In the genomic region with DNA sequence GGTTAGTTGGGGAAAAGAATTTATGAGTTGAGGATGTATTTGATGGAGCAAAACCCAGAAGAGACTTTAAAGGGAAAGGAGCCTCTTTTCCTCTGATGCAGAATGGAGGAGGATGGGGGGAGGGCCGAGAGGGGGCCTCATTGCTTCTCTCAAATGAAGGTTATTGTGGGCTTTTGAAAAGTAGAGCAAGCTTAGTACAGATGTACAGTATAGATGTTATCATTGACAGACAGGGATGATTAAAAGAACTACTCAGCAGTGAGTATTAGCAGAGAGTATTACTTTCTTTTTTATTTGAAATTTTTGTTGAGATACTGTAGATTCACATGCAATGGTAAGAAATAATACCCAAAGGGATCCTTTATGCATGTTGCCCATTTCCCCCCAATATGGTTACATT, we compare ENCODE assay signal across 1 cellular context.
TF ChIP-seq lines count a peak whose summit lies in the region.

No MANE protein-coding gene starts in this region.

TF ChIP-seq in K562, 482 proteins besides CTCF, POLR2A, EP300 and RAD21 (continued from another document):
- TF ChIP-seq, protein P1, sequence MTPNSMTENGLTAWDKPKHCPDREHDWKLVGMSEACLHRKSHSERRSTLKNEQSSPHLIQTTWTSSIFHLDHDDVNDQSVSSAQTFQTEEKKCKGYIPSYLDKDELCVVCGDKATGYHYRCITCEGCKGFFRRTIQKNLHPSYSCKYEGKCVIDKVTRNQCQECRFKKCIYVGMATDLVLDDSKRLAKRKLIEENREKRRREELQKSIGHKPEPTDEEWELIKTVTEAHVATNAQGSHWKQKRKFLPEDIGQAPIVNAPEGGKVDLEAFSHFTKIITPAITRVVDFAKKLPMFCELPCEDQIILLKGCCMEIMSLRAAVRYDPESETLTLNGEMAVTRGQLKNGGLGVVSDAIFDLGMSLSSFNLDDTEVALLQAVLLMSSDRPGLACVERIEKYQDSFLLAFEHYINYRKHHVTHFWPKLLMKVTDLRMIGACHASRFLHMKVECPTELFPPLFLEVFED (CRISPR knock-in tag; conservative IDR thresholded peaks at IDR 0.05), result no peak
- TF ChIP-seq, protein P2, sequence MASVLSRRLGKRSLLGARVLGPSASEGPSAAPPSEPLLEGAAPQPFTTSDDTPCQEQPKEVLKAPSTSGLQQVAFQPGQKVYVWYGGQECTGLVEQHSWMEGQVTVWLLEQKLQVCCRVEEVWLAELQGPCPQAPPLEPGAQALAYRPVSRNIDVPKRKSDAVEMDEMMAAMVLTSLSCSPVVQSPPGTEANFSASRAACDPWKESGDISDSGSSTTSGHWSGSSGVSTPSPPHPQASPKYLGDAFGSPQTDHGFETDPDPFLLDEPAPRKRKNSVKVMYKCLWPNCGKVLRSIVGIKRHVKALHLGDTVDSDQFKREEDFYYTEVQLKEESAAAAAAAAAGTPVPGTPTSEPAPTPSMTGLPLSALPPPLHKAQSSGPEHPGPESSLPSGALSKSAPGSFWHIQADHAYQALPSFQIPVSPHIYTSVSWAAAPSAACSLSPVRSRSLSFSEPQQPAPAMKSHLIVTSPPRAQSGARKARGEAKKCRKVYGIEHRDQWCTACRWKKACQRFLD (CRISPR knock-in tag; IDR thresholded peaks at IDR 0.05), result no peak
- TF ChIP-seq, protein P3, sequence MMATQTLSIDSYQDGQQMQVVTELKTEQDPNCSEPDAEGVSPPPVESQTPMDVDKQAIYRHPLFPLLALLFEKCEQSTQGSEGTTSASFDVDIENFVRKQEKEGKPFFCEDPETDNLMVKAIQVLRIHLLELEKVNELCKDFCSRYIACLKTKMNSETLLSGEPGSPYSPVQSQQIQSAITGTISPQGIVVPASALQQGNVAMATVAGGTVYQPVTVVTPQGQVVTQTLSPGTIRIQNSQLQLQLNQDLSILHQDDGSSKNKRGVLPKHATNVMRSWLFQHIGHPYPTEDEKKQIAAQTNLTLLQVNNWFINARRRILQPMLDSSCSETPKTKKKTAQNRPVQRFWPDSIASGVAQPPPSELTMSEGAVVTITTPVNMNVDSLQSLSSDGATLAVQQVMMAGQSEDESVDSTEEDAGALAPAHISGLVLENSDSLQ (IDR thresholded peaks at IDR 0.05), result peak; percentile 53
- no peak for TF ChIP-seq SRSF9 (IDR thresholded peaks at IDR 0.05; ENCODE audit: borderline replicate concordance, low read depth, low read length)
